ENCODE assay signal across 19 cellular contexts in genomic region chr14:75689012-75689411, GRCh38. TPM values are rescaled to one million over a fixed set of nuclear protein-coding genes. Genes with fewer than 3 reads are reported as not detected.
A peak's percentile ranks its signal among the peaks of the same experiment; 100 is the strongest.
DNase-seq lines count a peak whose midpoint lies in the region; FAIRE-seq and TF ChIP-seq lines count a peak whose summit lies in the region.
"Had no signal": no experiment of that assay in that cellular context is flagged by ENCODE, and none has a peak within 500 bp of the region (broad histone marks: within the 10 kb centered on the region; RNA-seq: fewer than 3 reads in every experiment).

No MANE protein-coding gene starts in this region.

- peak; percentile 36 for FAIRE-seq in HTR-8/SVneo (lab: Jason Lieb, UNC)
- FAIRE-seq: H1 had no signal

- H3K4me3 ChIP-seq in Peyer's patch: no peak overlapping the region
- H3K4me3 ChIP-seq: cardiac muscle cell, esophagus squamous epithelium, ovary, skin epidermis, vagina had no signal

- H3K27me3 ChIP-seq in Peyer's patch: no peaks in the 10 kb centered on the region
- H3K27me3 ChIP-seq: cardiac muscle cell, esophagus squamous epithelium, ovary, vagina had no signal

- H3K4me1 ChIP-seq in Peyer's patch: no peaks in the 10 kb centered on the region
- H3K4me1 ChIP-seq: esophagus squamous epithelium, vagina had no signal

- H3K27ac ChIP-seq in Peyer's patch: no peak overlapping the region
- H3K27ac ChIP-seq: cardiac muscle cell, esophagus squamous epithelium, ovary, skin epidermis, vagina had no signal

- TF ChIP-seq POLR2A in Peyer's patch (IDR thresholded peaks at IDR 0.05): no peak

- peaks cover 0 to 56% (median 0%) of the 10 kb centered on the region in 3 donors for H3K36me3 ChIP-seq in Peyer's patch
- H3K36me3 ChIP-seq: ovary had no signal

- TF ChIP-seq CTCF in AG09319 (IDR thresholded peaks at IDR 0.05; ENCODE audit: low read depth, low read length) (no peak), Peyer's patch (IDR thresholded peaks at IDR 0.05) (no peak)

- DNase-seq in AG09319 (ENCODE audit: extremely low read depth, low read depth) (peak; percentile 36), HTR-8/SVneo (ENCODE audit: insufficient read length, low spot score) (no peak), fibroblast of gingiva (ENCODE audit: low read depth) (peak; percentile 62), left kidney (ENCODE audit: low read depth, low spot score) (peak; percentile 4), HPDE6-E6E7 (ENCODE audit: extremely low spot score) (no peak), Peyer's patch (no peak), GDM1 (lab: John Stamatoyannopoulos, UW) (no peak), NCI-H2171 (lab: John Stamatoyannopoulos, UW) (no peak)
- DNase-seq: activated B cell treated with CpG ODN at 0.5 μM for 24 hours; activated CD8-positive, alpha-beta T cell treated with anti-CD3 and anti-CD28 coated beads, Interleukin-2, amount 10 ng/mL, durations not matched to agents 7 days and 5 days; activated T-cell treated with anti-CD3 and anti-CD28 coated beads, Interleukin-2, amount 50 U/mL, for 48 hours; esophagus squamous epithelium; NCI-H1694 treated with DMSO at 0.1 percent for 48 hours; ovary; stimulated activated CD4-positive, alpha-beta T cell treated with anti-CD3 and anti-CD28 coated beads, Interleukin-4, amount 100 ng/mL, for 1 hour had no signal

- no peaks in the 10 kb centered on the region for H3K9me3 ChIP-seq in Peyer's patch
- H3K9me3 ChIP-seq: esophagus squamous epithelium, ovary, vagina had no signal

RNA-seq across cellular contexts. Expression of gene TTLL5, which starts 28.0 kb away (rescaled TPM):
- 10 to 100 TPM; 33.6 to 82.5 (median 46.4) TPM for total RNA-seq in Peyer's patch

RNA-seq across cellular contexts. Expression of gene ERG28, which starts 28.3 kb away (rescaled TPM):
- total RNA-seq in Peyer's patch: 10 to 100 TPM in 2 of 4 donors, 1 to 10 TPM in 1, not detected in 1; 8.6 to 14.9 (median 14.7) TPM

Comparison
In these comparisons a context has a peak if more than half of its experiments do, and no peak if none do; other contexts are left out.
1. DNase-seq: peak in AG09319 (single experiment), fibroblast of gingiva (single experiment) and left kidney (single experiment); none in HTR-8/SVneo (single experiment), HPDE6-E6E7 (single experiment), Peyer's patch (0 of 3), GDM1 (single experiment) and NCI-H2171 (single experiment).